In genomic region chr3:107172411-107172810, GRCh38 we compare ENCODE assay signal across 8 cellular contexts.
"Had no signal": no experiment of that assay in that cellular context is flagged by ENCODE, and none has a peak within 500 bp of the region (broad histone marks: within the 10 kb centered on the region; RNA-seq: fewer than 3 reads in every experiment).

No MANE protein-coding gene starts in this region.

- DNase-seq: GDM1, GF-D8 had no signal

- ATAC-seq: GM12878 had no signal

- FAIRE-seq: G401.6, GM12878, GM12891, GM12892, GM18507, GM19239 had no signal

- H3K4me3 ChIP-seq: GM12878 had no signal
